10 cellular contexts compared by ENCODE assay signal in the genomic region with DNA sequence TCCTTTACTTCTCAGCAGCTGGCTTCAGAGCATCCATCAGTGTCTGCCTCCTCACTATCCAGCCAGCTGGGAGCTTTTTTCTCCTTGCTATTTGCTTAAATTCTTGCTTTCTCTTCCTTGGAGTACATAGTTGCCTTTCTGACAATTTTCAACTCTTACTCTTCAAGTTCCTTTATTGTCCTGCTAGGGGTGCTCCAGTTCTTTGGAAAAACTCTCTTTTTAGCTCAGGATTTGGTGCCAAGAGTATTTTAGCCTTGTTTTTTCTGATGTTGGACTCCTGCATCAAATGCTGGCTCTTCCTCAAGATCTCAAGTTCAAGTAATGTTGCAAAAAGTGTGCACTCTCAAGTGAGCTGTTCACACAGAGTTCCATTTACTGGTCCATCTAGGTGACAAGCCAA.
DNase-seq lines count a peak whose midpoint lies in the region; FAIRE-seq and TF ChIP-seq lines count a peak whose summit lies in the region.
"Had no signal": no experiment of that assay in that cellular context is flagged by ENCODE, and none has a peak within 500 bp of the region (broad histone marks: within the 10 kb centered on the region; RNA-seq: fewer than 3 reads in every experiment).

No MANE protein-coding gene starts in this region.

- TF ChIP-seq CTCF in bronchial epithelial cell (IDR thresholded peaks at IDR 0.05; ENCODE audit: insufficient read depth, low read length, severe bottlenecking): peak; percentile 34
- peak; percentile 31 to 38 (median 37) for TF ChIP-seq CTCF in testis (IDR thresholded peaks at IDR 0.05)

- no peaks in the 10 kb centered on the region for H3K4me1 ChIP-seq in testis
- no peaks in the 10 kb centered on the region for H3K4me1 ChIP-seq in HAP-1
- H3K4me1 ChIP-seq: suprapubic skin had no signal

- in situ Hi-C loops in HAP-1 (cut with MboI; ENCODE audit: low sequenced_read_pairs): no loop called here

- H3K4me3 ChIP-seq in bronchial epithelial cell (ENCODE audit: low read depth, low read length) (no peak overlapping the region), testis (no peak overlapping the region), HAP-1 (no peak overlapping the region)
- H3K4me3 ChIP-seq: suprapubic skin had no signal

- no peaks in the 10 kb centered on the region for H3K9me3 ChIP-seq in testis
- H3K9me3 ChIP-seq in HAP-1: no peaks in the 10 kb centered on the region
- H3K9me3 ChIP-seq: suprapubic skin had no signal

- DNase-seq in LHCN-M2 (ENCODE audit: low read depth) (peak; percentile 33), bronchial epithelial cell (ENCODE audit: low read depth) (peak; percentile 27), iris pigment epithelial cell (ENCODE audit: low read depth) (peak; percentile 44), testis (no peak), HAP-1 (ENCODE audit: low spot score in 2 of 2) (no peak), retina (no peak), ureter (ENCODE audit: low spot score) (no peak)
- no peak for DNase-seq in activated CD4-positive, alpha-beta T cell treated with anti-CD3 and anti-CD28 coated beads, Interleukin-2, amount 50 U/mL, for 48 hours
- DNase-seq: activated naive CD8-positive, alpha-beta T cell treated with anti-CD3 and anti-CD28 coated beads for 36 hours had no signal

- no peak overlapping the region for H3K27ac ChIP-seq in testis
- H3K27ac ChIP-seq: suprapubic skin had no signal

- H3K27me3 ChIP-seq in bronchial epithelial cell (ENCODE audit: control insufficient read depth, insufficient read depth, low read length) (no peaks in the 10 kb centered on the region), testis (no peaks in the 10 kb centered on the region), HAP-1 (ENCODE audit: low read depth) (0 out of 2 replicates have a peak, but pooled peaks cover 3% of the 10 kb centered on the region)
- H3K27me3 ChIP-seq: suprapubic skin had no signal

- FAIRE-seq in bronchial epithelial cell (lab: Jason Lieb, UNC): no peak

- intact Hi-C loops in testis (cut with DNase I; ENCODE audit: low total_unique reads): no loop called here

- H3K36me3 ChIP-seq in bronchial epithelial cell (ENCODE audit: control insufficient read depth, insufficient read depth, low read length) (no peaks in the 10 kb centered on the region), testis (ENCODE audit: low read depth, missing control alignments) (no peaks in the 10 kb centered on the region), HAP-1 (replicated peaks) (no peaks in the 10 kb centered on the region)
- H3K36me3 ChIP-seq: suprapubic skin had no signal

- no peak for TF ChIP-seq POLR2A in testis (IDR thresholded peaks at IDR 0.05)

Comparison
In these comparisons a context has a peak if more than half of its experiments do, and no peak if none do; other contexts are left out.
1. DNase-seq: peak in LHCN-M2 (single experiment), bronchial epithelial cell (single experiment) and iris pigment epithelial cell (single experiment); none in testis (single experiment), HAP-1 (0 of 2), retina (single experiment), activated CD4-positive, alpha-beta T cell treated with anti-CD3 and anti-CD28 coated beads, Interleukin-2, amount 50 U/mL, for 48 hours (0 of 2) and ureter (single experiment).